ENCODE assay signal across 9 cellular contexts in the genomic region with DNA sequence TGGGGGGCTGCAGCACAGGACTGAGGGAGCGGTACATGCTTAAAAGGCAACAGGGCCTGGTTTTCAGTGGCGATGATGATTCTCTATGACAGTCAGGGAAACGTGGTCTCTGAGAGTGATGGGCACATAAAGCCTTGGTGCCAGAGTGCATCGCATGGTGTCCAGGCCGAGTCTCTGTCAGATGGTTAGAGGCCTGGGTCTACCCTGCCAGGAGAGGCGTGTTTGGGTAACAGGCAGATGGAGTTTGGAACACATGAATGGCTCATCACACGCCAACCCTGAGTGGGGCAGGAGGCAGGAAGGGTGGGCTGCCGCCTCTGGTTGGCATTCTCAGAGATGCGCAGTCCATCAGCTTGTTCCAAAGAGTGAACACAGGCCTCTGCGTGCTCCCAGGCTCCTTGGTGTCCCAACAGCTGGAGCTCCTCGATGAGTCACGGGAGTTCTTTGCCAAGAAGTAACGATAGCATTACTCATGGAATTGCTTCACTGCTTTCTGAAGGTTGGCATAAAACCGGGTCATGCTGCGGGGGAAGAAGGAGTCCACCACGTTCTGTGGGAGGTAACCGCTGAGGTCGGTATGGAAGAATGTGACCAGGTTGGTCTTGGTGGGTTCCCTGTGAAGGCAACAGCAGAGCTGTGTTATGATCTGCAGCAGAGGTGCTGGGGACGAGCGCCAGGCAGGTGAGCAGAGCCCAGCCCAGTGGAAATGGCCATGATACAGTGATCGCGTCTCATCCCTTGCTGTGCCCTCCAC. TPM values are rescaled to one million over a fixed set of nuclear protein-coding genes. Genes with fewer than 3 reads are reported as not detected.
DNase-seq lines count a peak whose midpoint lies in the region; ATAC-seq, FAIRE-seq and TF ChIP-seq lines count a peak whose summit lies in the region.
"Had no signal": no experiment of that assay in that cellular context is flagged by ENCODE, and none has a peak within 500 bp of the region (broad histone marks: within the 10 kb centered on the region; RNA-seq: fewer than 3 reads in every experiment).

No MANE protein-coding gene starts in this region.

- POLR2A ChIA-PET in HepG2 (lab: Yijun Ruan, JAX), result no interaction called here

- H3K27ac ChIP-seq in ascending aorta (peak overlapping the region; percentile 55 to 69), tibial artery (peak overlapping the region; percentile 65 to 66), HepG2 (ENCODE audit: extremely low read length, insufficient read depth, low read length) (no peak overlapping the region)
- H3K27ac ChIP-seq in effector memory CD4-positive, alpha-beta T cell (ENCODE audit: insufficient read depth, low read length, poor library complexity, severe bottlenecking), result no peak overlapping the region
- H3K27ac ChIP-seq: parathyroid adenoma, SJCRH30 had no signal

- BruUV-seq in HepG2 (replicated peaks; lab: Mats Ljungman, UMichigan), result no TSS peak

- CTCF ChIA-PET in HepG2 (lab: Yijun Ruan, JAX; ENCODE audit: low intra/inter-chr PET ratio, low total read pairs), result no interaction called here

- peaks cover 14% of the 10 kb centered on the region for H3K36me3 Mint-ChIP-seq in IgD-negative memory B cell

- in situ Hi-C loops in HepG2 (cut with HindIII; ENCODE audit: extremely low pct_ligation_motif_present, low pct_unique_long_range_greater_than_20kb), result no loop called here

- H3K9ac ChIP-seq in HepG2 (ENCODE audit: insufficient read depth, low read depth, low read length), result no peak overlapping the region
- H3K9ac ChIP-seq: parathyroid adenoma had no signal

- TF ChIP-seq POLR2A in HepG2 (IDR thresholded peaks at IDR 0.05; ENCODE audit: insufficient read depth in 1 of 2, low read depth in 2 of 2, low read length in 2 of 2), result no peak

- H3K4me3 ChIP-seq in ascending aorta (no peak overlapping the region), kidney epithelial cell (ENCODE audit: low read depth, low read length) (no peak overlapping the region), tibial artery (no peak overlapping the region), HepG2 (replicated peaks in 1 of 3; ENCODE audit: insufficient read depth in 1 of 3, low read depth in 2 of 3, low read length in 3 of 3) (no peak overlapping the region)
- no peak overlapping the region for H3K4me3 ChIP-seq in effector memory CD4-positive, alpha-beta T cell (ENCODE audit: insufficient read depth, low read depth, low read length, poor library complexity, severe bottlenecking)
- H3K4me3 ChIP-seq: SJCRH30 had no signal

- no peak overlapping the region for H3K4me2 ChIP-seq in HepG2 (ENCODE audit: low read depth, low read length)

- H4K20me1 ChIP-seq in HepG2 (ENCODE audit: insufficient read depth, low read length), result no peaks in the 10 kb centered on the region

- no peaks in the 10 kb centered on the region for H3K27me3 Mint-ChIP-seq in IgD-negative memory B cell

- H3K4me1 ChIP-seq in ascending aorta (peaks cover 12 to 18% of the 10 kb centered on the region in 2 donors), tibial artery (peaks cover 0 to 30% (median 22%) of the 10 kb centered on the region in 4 donors), HepG2 (ENCODE audit: insufficient read depth, low read length) (no peaks in the 10 kb centered on the region)
- H3K4me1 ChIP-seq in effector memory CD4-positive, alpha-beta T cell (ENCODE audit: control insufficient read depth, insufficient read depth, low read length, poor library complexity, severe bottlenecking), result peaks cover 10% of the 10 kb centered on the region
- H3K4me1 ChIP-seq: parathyroid adenoma, SJCRH30 had no signal

- no peak for FAIRE-seq in HepG2 (lab: Jason Lieb, UNC)

- intact Hi-C loops in ascending aorta (cut with DNase I), result loop anchor here (1.0 to 5.0 kb wide), 4 partner anchors 11 to 326 kb away; partner anchors contain the start of genes MESD and STARD5
- intact Hi-C loops in tibial artery (cut with DNase I; ENCODE audit: low total_unique reads), result no loop called here
- intact Hi-C loops in HepG2 (cut with micrococcal nuclease; ENCODE audit: unreplicated experiment), result no loop called here

- DNase-seq in ascending aorta (ENCODE audit: low spot score in 2 of 2) (peak; percentile 75 to 95), kidney epithelial cell (ENCODE audit: low read depth) (peak; percentile 98), tibial artery (peak; percentile 92 to 93), HepG2 (ENCODE audit: low spot score) (no peak), OCI-M1 (lab: John Stamatoyannopoulos, UW) (no peak)
- no peak for DNase-seq in effector memory CD4-positive, alpha-beta T cell

- TF ChIP-seq EP300 in HepG2 (IDR thresholded peaks at IDR 0.05; ENCODE audit: low read depth in 2 of 2, low read length in 2 of 2) (no peak), HepG2 (CRISPR knock-in tag; IDR thresholded peaks at IDR 0.05; ENCODE audit: borderline replicate concordance) (no peak)

- no peak for TF ChIP-seq CTCF in ascending aorta (IDR thresholded peaks at IDR 0.05)
- no peak for TF ChIP-seq CTCF in kidney epithelial cell (IDR thresholded peaks at IDR 0.05; ENCODE audit: insufficient read depth, low read length, poor library complexity, severe bottlenecking)
- no peak for TF ChIP-seq CTCF in tibial artery (IDR thresholded peaks at IDR 0.05)
- no peak for TF ChIP-seq CTCF in HepG2 (CRISPR knock-in tag; IDR thresholded peaks at IDR 0.05)

- 94% methylated on average over 18 of the region's 22 CpGs for WGBS in HepG2 (ENCODE audit: low lambda C conversion rate)

- H3K9me3 ChIP-seq in ascending aorta (no peaks in the 10 kb centered on the region), tibial artery (no peaks in the 10 kb centered on the region), HepG2 (ENCODE audit: low read length) (no peaks in the 10 kb centered on the region)
- no peaks in the 10 kb centered on the region for H3K9me3 ChIP-seq in effector memory CD4-positive, alpha-beta T cell (ENCODE audit: control insufficient read depth, low read length)
- H3K9me3 ChIP-seq: SJCRH30 had no signal

- no peak for ATAC-seq in HepG2

- no peak for TF ChIP-seq RAD21 in HepG2 (CRISPR knock-in tag; IDR thresholded peaks at IDR 0.05)

- H3K36me3 ChIP-seq in ascending aorta, result peaks cover 4 to 9% of the 10 kb centered on the region in 2 donors
- no peaks in the 10 kb centered on the region for H3K36me3 ChIP-seq in kidney epithelial cell (ENCODE audit: control insufficient read depth, insufficient read depth, low read length)
- H3K36me3 ChIP-seq in tibial artery, result peaks cover 0 to 9% (median 7%) of the 10 kb centered on the region in 3 donors
- H3K36me3 ChIP-seq in HepG2 (replicated peaks in 1 of 2; ENCODE audit: control insufficient read depth in 1 of 2, insufficient read depth in 2 of 2, low read length in 2 of 2), result peaks cover 0 to 8% of the 10 kb centered on the region in 2 experiments; a peak in 3 of 5 replicates
- H3K36me3 ChIP-seq in effector memory CD4-positive, alpha-beta T cell (ENCODE audit: control insufficient read depth, insufficient read depth, low read length), result peaks cover 28% of the 10 kb centered on the region
- H3K36me3 ChIP-seq: SJCRH30 had no signal

- H3K9me3 Mint-ChIP-seq in IgD-negative memory B cell, result no peaks in the 10 kb centered on the region

- no peaks in the 10 kb centered on the region for H3K79me2 ChIP-seq in HepG2 (ENCODE audit: insufficient read depth, low read length)
- H3K79me2 ChIP-seq: parathyroid adenoma had no signal

- H3K4me3 Mint-ChIP-seq in IgD-negative memory B cell, result peak overlapping the region in 3 of 4 donors; percentile 13 to 69 (median 20)

- peak overlapping the region; percentile 55 to 97 (median 90) for H3K27ac Mint-ChIP-seq in IgD-negative memory B cell

- H2AFZ ChIP-seq in HepG2 (ENCODE audit: low read length), result no peak overlapping the region
- H2AFZ ChIP-seq: parathyroid adenoma had no signal

- peaks cover 44 to 74% (median 64%) of the 10 kb centered on the region in 3 donors for H3K4me1 Mint-ChIP-seq in IgD-negative memory B cell

- H3K27me3 ChIP-seq in ascending aorta (no peaks in the 10 kb centered on the region), kidney epithelial cell (ENCODE audit: control insufficient read depth, insufficient read depth, low read length) (no peaks in the 10 kb centered on the region), tibial artery (no peaks in the 10 kb centered on the region), HepG2 (ENCODE audit: control insufficient read depth in 1 of 2, insufficient read depth in 2 of 2, low read length in 2 of 2) (no peaks in the 10 kb centered on the region)
- H3K27me3 ChIP-seq in effector memory CD4-positive, alpha-beta T cell (replicated peaks; ENCODE audit: control insufficient read depth, insufficient read depth, low read length, poor library complexity, severe bottlenecking), result no peaks in the 10 kb centered on the region
- H3K27me3 ChIP-seq: SJCRH30 had no signal

TF ChIP-seq in HepG2, 621 proteins besides CTCF, POLR2A, EP300 and RAD21 (continues in another document):
- no peak for TF ChIP-seq ETV6 (CRISPR knock-in tag; conservative IDR thresholded peaks at IDR 0.05)
- TF ChIP-seq ZNF335 (CRISPR knock-in tag; IDR thresholded peaks at IDR 0.05), result no peak
- no peak for TF ChIP-seq ZNF274 (CRISPR knock-in tag; IDR thresholded peaks at IDR 0.05)

RNA-seq across cellular contexts. Expression of gene STARD5, which starts 11.0 kb away (rescaled TPM):
- 8.4 TPM for polyA plus RNA-seq in IgD-negative memory B cell
- total RNA-seq in ascending aorta, result 4.8 TPM
- 1.1 and 1.2 TPM in 2 replicates for total RNA-seq in kidney epithelial cell
- 1.6 and 3.1 TPM in 2 replicates for total RNA-seq in HepG2 (2016; rRNA removed; fragmentation: Illumina TruSeq; extraction: Trizol)
- total RNA-seq in HepG2 (2016; cell fraction: cytosol; rRNA removed; fragmentation: Illumina TruSeq; extraction: Trizol; ENCODE audit: low read depth), result 1.0 and 1.6 TPM in 2 replicates
- total RNA-seq in HepG2 (2016; cell fraction: insoluble cytoplasmic fraction; rRNA removed; fragmentation: Illumina TruSeq; extraction: Trizol), result 0.79 and 2.3 TPM in 2 replicates
- 1.0 and 1.2 TPM in 2 replicates for total RNA-seq in HepG2 (2016; cell fraction: membrane; rRNA removed; fragmentation: Illumina TruSeq; extraction: Trizol)
- total RNA-seq in HepG2 (2016; cell fraction: nucleus; rRNA removed; fragmentation: Illumina TruSeq; extraction: Trizol), result 3.9 and 5.4 TPM in 2 replicates
- 3.5 TPM in 2 replicates for polyA plus RNA-seq in HepG2 (2011; rRNA removed)
- 2.2 and 2.3 TPM in 2 replicates for polyA plus RNA-seq in HepG2 (2011; cell fraction: cytosol; rRNA removed)
- 13.0 and 14.0 TPM in 2 replicates for polyA plus RNA-seq in HepG2 (2011; cell fraction: nucleus; rRNA removed)
- 0.79 and 0.84 TPM in 2 replicates for polyA plus RNA-seq in HepG2 (2012)
- 0.96 and 0.98 TPM in 2 replicates for polyA plus RNA-seq in HepG2 (2016; cell fraction: cytosol; fragmentation: Illumina TruSeq; extraction: Trizol; ENCODE audit: low read depth)
- polyA plus RNA-seq in HepG2 (2016; cell fraction: insoluble cytoplasmic fraction; fragmentation: Illumina TruSeq; extraction: Trizol; ENCODE audit: low read depth), result 1.8 and 2.1 TPM in 2 replicates
- 1.00 and 1.8 TPM in 2 replicates for polyA plus RNA-seq in HepG2 (2016; cell fraction: membrane; fragmentation: Illumina TruSeq; extraction: Trizol; ENCODE audit: low read depth)
- polyA plus RNA-seq in HepG2 (2016; cell fraction: nucleus; fragmentation: Illumina TruSeq; extraction: Trizol; ENCODE audit: insufficient read depth, low read depth), result 6.1 and 6.6 TPM in 2 replicates
- 2.2 and 3.7 TPM in 2 replicates for polyA minus RNA-seq in HepG2 (2011; rRNA and poly(A)+ RNA removed; ENCODE audit: low replicate concordance)
- polyA minus RNA-seq in HepG2 (2011; cell fraction: cytosol; rRNA and poly(A)+ RNA removed), result 0.40 and 0.70 TPM in 2 replicates
- polyA minus RNA-seq in HepG2 (2011; cell fraction: nucleus; rRNA and poly(A)+ RNA removed), result 13.5 and 14.9 TPM in 2 replicates

Comparison
In these comparisons a context has a peak if more than half of its experiments do, and no peak if none do; other contexts are left out.
1. DNase-seq: peak in ascending aorta (2 of 2), kidney epithelial cell (single experiment) and tibial artery (2 of 2); none in HepG2 (single experiment), effector memory CD4-positive, alpha-beta T cell (0 of 3) and OCI-M1 (single experiment).
2. H3K27ac ChIP-seq: peak in ascending aorta (2 of 2) and tibial artery (2 of 2); none in HepG2 (single experiment) and effector memory CD4-positive, alpha-beta T cell (single experiment).